8 cellular contexts compared by ENCODE assay signal in the genomic region with DNA sequence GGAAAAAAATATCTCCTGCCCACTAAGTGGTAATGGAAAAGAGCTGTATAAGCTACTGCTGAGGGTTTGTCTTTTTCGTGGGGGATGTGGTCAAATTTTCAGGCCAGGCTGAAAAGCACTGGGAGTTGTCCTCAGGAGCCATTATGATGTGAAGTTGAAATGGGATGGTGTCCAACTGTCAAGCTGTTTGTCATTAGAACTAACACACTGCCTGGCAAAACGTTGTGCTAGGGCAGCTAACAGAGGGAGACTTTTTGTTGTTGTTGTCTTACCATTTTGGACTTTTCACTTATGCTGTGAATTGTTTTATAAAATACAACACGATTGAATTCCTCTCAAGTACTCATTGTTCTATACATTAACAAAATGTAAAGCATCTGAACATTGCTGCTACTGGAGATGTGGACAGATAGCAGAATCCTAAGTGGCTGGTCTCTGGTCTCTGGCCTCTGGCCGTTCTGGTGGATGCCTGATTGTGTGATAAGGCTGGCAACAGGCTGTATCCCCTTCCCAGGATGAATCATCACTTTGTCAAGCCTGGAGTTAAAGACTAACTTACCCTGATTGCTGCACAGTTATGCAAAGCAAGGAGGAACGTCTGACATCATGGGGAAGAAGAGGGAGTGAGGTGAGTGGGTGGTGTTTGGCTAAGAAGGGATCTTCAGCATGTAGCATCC. TPM values are rescaled to one million over a fixed set of nuclear protein-coding genes. Genes with fewer than 3 reads are reported as not detected.
A peak's percentile ranks its signal among the peaks of the same experiment; 100 is the strongest.
DNase-seq lines count a peak whose midpoint lies in the region; ATAC-seq and TF ChIP-seq lines count a peak whose summit lies in the region.

No MANE protein-coding gene starts in this region.

- no peak for ATAC-seq in HCT116
- peak; percentile 34 to 70 (median 50) for ATAC-seq in heart left ventricle

- H3K4me1 Mint-ChIP-seq in activated T-helper 1 cell treated with anti-CD3 and anti-CD28 coated beads, Interleukin-12 subunit alpha, Interleukin-12 subunit beta, Interleukin-2, Interleukin-4 antibody, amounts not matched to agents 30 ng/mL and 10 ng/mL and 1 ng/mL, durations not matched to agents 14 hours and 24 hours and 36 hours (ENCODE audit: low read depth): peaks cover 23% of the 10 kb centered on the region

- no peaks in the 10 kb centered on the region for H3K9me2 ChIP-seq in HCT116 (ENCODE audit: insufficient read depth)
- H3K9me2 ChIP-seq in SK-N-SH: no peaks in the 10 kb centered on the region

- RAD21 ChIA-PET in HCT116 (lab: Charles Lee; ENCODE audit: low non-redundant PET in 1 of 2, low total read pairs in 2 of 2, uncharacterized antibody in 2 of 2, unreplicated experiment in 2 of 2): interaction anchor here in 1 of 2 experiments (0.6 kb wide), 1 partner anchor 254 kb away, joined by 3 read pairs; no protein-coding TSS in a partner anchor

- H3K27me3 ChIP-seq in HCT116 (ENCODE audit: insufficient read depth, low read length): no peaks in the 10 kb centered on the region
- H3K27me3 ChIP-seq in SK-N-SH (ENCODE audit: insufficient read depth): no peaks in the 10 kb centered on the region
- peaks cover 0 to 15% (median 0%) of the 10 kb centered on the region in 9 donors for H3K27me3 ChIP-seq in heart left ventricle
- H3K27me3 ChIP-seq in spleen (replicated peaks in 1 of 7): peaks cover 0 to 41% (median 12%) of the 10 kb centered on the region in 7 donors

- no peaks in the 10 kb centered on the region; the same call in 1 of the 2 replicates for H4K20me1 ChIP-seq in HCT116 (ENCODE audit: insufficient read depth)
- H4K20me1 ChIP-seq in SK-N-SH (ENCODE audit: insufficient read depth): peaks cover 31% of the 10 kb centered on the region

- H3K36me3 Mint-ChIP-seq in activated T-helper 1 cell treated with anti-CD3 and anti-CD28 coated beads, Interleukin-12 subunit alpha, Interleukin-12 subunit beta, Interleukin-2, Interleukin-4 antibody, amounts not matched to agents 30 ng/mL and 10 ng/mL and 1 ng/mL, durations not matched to agents 14 hours and 24 hours and 36 hours (ENCODE audit: low read depth): peaks cover 1% of the 10 kb centered on the region

- no peak for TF ChIP-seq RAD21 in HCT116 (IDR thresholded peaks at IDR 0.05; ENCODE audit: low read depth)
- TF ChIP-seq RAD21 in SK-N-SH (IDR thresholded peaks at IDR 0.05; ENCODE audit: low read length): peak; percentile 41

- H3K36me3 ChIP-seq in HCT116 (ENCODE audit: control insufficient read depth in 1 of 2, insufficient read depth in 2 of 2, low read length in 2 of 2): no peaks in the 10 kb centered on the region
- H3K36me3 ChIP-seq in SK-N-SH (replicated peaks in 1 of 2; ENCODE audit: control insufficient read depth in 1 of 2, insufficient read depth in 2 of 2, low read length in 1 of 2): no peaks in the 10 kb centered on the region
- H3K36me3 ChIP-seq in heart left ventricle: no peaks in the 10 kb centered on the region
- no peaks in the 10 kb centered on the region for H3K36me3 ChIP-seq in spleen

- TF ChIP-seq CTCF in HCT116 (IDR thresholded peaks at IDR 0.05 in 2 of 3, conservative IDR thresholded peaks at IDR 0.05 in 1 of 3; ENCODE audit: borderline replicate concordance in 1 of 3, insufficient read depth in 1 of 3, low read depth in 2 of 3, low read length in 2 of 3) (no peak), SK-N-SH (IDR thresholded peaks at IDR 0.05) (no peak), heart left ventricle (IDR thresholded peaks at IDR 0.05) (no peak), spleen (IDR thresholded peaks at IDR 0.05 in 8 of 11, conservative IDR thresholded peaks at IDR 0.05 in 3 of 11) (no peak)

- BruUV-seq in HCT116 (replicated peaks; lab: Mats Ljungman, UMichigan): no TSS peak

- H2AFZ ChIP-seq in HCT116 (ENCODE audit: low read depth, low read length, poor library complexity, severe bottlenecking) (no peak overlapping the region), SK-N-SH (ENCODE audit: low read depth) (no peak overlapping the region)

- POLR2A ChIA-PET in HCT116 (lab: Charles Lee): interaction anchor here (1.4 kb wide), 1 partner anchor 64 kb away, joined by 4 read pairs; no protein-coding TSS in a partner anchor
- POLR2A ChIA-PET in SK-N-SH (lab: Yijun Ruan, JAX): interaction anchor here (0.6 to 2.7 kb wide), 4 partner anchors 104 to 254 kb away, joined by 3 to 27 read pairs (median 3); no protein-coding TSS in a partner anchor

- H3K9me3 ChIP-seq in HCT116 (ENCODE audit: control insufficient read depth in 1 of 2, insufficient read depth in 1 of 2, low read depth in 1 of 2, low read length in 2 of 2): peaks cover 0 to 9% of the 10 kb centered on the region in 2 experiments; a peak in 1 of 4 replicates
- no peaks in the 10 kb centered on the region for H3K9me3 ChIP-seq in SK-N-SH
- H3K9me3 ChIP-seq in heart left ventricle: peaks cover 0 to 8% (median 0%) of the 10 kb centered on the region in 12 donors
- peaks cover 0 to 7% (median 0%) of the 10 kb centered on the region in 8 donors for H3K9me3 ChIP-seq in spleen

- H3K4me3 Mint-ChIP-seq in activated T-helper 1 cell treated with anti-CD3 and anti-CD28 coated beads, Interleukin-12 subunit alpha, Interleukin-12 subunit beta, Interleukin-2, Interleukin-4 antibody, amounts not matched to agents 30 ng/mL and 10 ng/mL and 1 ng/mL, durations not matched to agents 14 hours and 24 hours and 36 hours: no peak overlapping the region

- TF ChIP-seq POLR2A in HCT116 (IDR thresholded peaks at IDR 0.05; ENCODE audit: borderline replicate concordance, extremely low read depth, insufficient read depth, insufficient read length) (no peak), heart left ventricle (IDR thresholded peaks at IDR 0.05) (no peak), spleen (IDR thresholded peaks at IDR 0.05) (no peak), erythroblast (IDR thresholded peaks at IDR 0.05; ENCODE audit: low read length) (no peak)

- TF ChIP-seq EP300 in SK-N-SH (IDR thresholded peaks at IDR 0.05; ENCODE audit: borderline replicate concordance in 1 of 2, low read depth in 1 of 2, low read length in 1 of 2): peak; percentile 79 to 94; a peak in 3 of 4 replicates

- intact Hi-C loops in HCT116 (cut with micrococcal nuclease): no loop called here
- intact Hi-C loops in heart left ventricle (cut with DNase I): loop anchor here in 8 of 10 donors (5.0 to 10.0 kb wide), 7 partner anchors 57 to 255 kb away; no protein-coding TSS in a partner anchor
- intact Hi-C loops in spleen (cut with DNase I; ENCODE audit: low total_unique reads): no loop called here
- intact Hi-C loops in activated T-helper 1 cell treated with anti-CD3 and anti-CD28 coated beads, Interleukin-12 subunit alpha, Interleukin-12 subunit beta, Interleukin-2, Interleukin-4 antibody, amounts not matched to agents 30 ng/mL and 10 ng/mL and 1 ng/mL, durations not matched to agents 14 hours and 24 hours and 36 hours (cut with micrococcal nuclease): loop anchor here (2.0 to 10.0 kb wide), 2 partner anchors 195 to 277 kb away; no protein-coding TSS in a partner anchor

- H3K4me3 ChIP-seq in HCT116 (replicated peaks in 1 of 2; ENCODE audit: low read depth in 1 of 2, low read length in 2 of 2): no peak overlapping the region
- H3K4me3 ChIP-seq in SK-N-SH (ENCODE audit: low read depth in 2 of 2, low read length in 1 of 2): peak overlapping the region; percentile 74 to 93
- peak overlapping the region in 10 of 12 donors; percentile 0 to 87 (median 76) for H3K4me3 ChIP-seq in heart left ventricle
- H3K4me3 ChIP-seq in spleen: no peak overlapping the region

- no peak overlapping the region for H3K27ac Mint-ChIP-seq in activated T-helper 1 cell treated with anti-CD3 and anti-CD28 coated beads, Interleukin-12 subunit alpha, Interleukin-12 subunit beta, Interleukin-2, Interleukin-4 antibody, amounts not matched to agents 30 ng/mL and 10 ng/mL and 1 ng/mL, durations not matched to agents 14 hours and 24 hours and 36 hours

- peaks cover 71% of the 10 kb centered on the region for H3K79me2 ChIP-seq in HCT116 (ENCODE audit: insufficient read depth, low read length)
- peaks cover 70% of the 10 kb centered on the region for H3K79me2 ChIP-seq in SK-N-SH (ENCODE audit: insufficient read depth)

- H3K4me2 ChIP-seq in HCT116 (ENCODE audit: low read length): peak overlapping the region; percentile 91
- peak overlapping the region; percentile 79 for H3K4me2 ChIP-seq in SK-N-SH

- WGBS in SK-N-SH (ENCODE audit: low lambda C conversion rate): 5% methylated on average over 5 of the region's 5 CpGs
- WGBS in heart left ventricle, 4 donors: 21 to 31% (median 25%) methylated on average over 5 of the region's 5 CpGs
- 44 to 66% (median 53%) methylated on average over 5 of the region's 5 CpGs for WGBS in spleen, 5 donors

- H3K4me1 ChIP-seq in HCT116 (ENCODE audit: control insufficient read depth in 1 of 2, insufficient read depth in 2 of 2, low read length in 2 of 2): peaks cover 15 to 35% of the 10 kb centered on the region in 2 experiments; a peak in 3 of 4 replicates
- peaks cover 29 to 44% of the 10 kb centered on the region in 2 experiments; a peak in 3 of 4 replicates for H3K4me1 ChIP-seq in SK-N-SH (ENCODE audit: control insufficient read depth in 1 of 2, insufficient read depth in 2 of 2, low read depth in 1 of 2, low read length in 1 of 2)
- peaks cover 0 to 58% (median 22%) of the 10 kb centered on the region in 12 donors for H3K4me1 ChIP-seq in heart left ventricle
- peaks cover 0 to 52% (median 16%) of the 10 kb centered on the region in 6 donors for H3K4me1 ChIP-seq in spleen

- peak; percentile 84 for DNase-seq in AG08395 (ENCODE audit: low spot score)
- peak; percentile 23 for DNase-seq in HCT116 (ENCODE audit: low read depth, low spot score)
- peak; percentile 75 for DNase-seq in SK-N-SH
- DNase-seq in heart left ventricle: peak in 2 of 5 donors; percentile 32 to 40
- DNase-seq in spleen: no peak
- DNase-seq in erythroblast (lab: John Stamatoyannopoulos, UW): no peak
- no peak for DNase-seq in SW 1271 (lab: John Stamatoyannopoulos, UW)
- DNase-seq in activated T-helper 1 cell treated with anti-CD3 and anti-CD28 coated beads, Interleukin-12 subunit alpha, Interleukin-12 subunit beta, Interleukin-2, Interleukin-4 antibody, amounts not matched to agents 30 ng/mL and 10 ng/mL and 1 ng/mL, durations not matched to agents 14 hours and 24 hours and 36 hours (ENCODE audit: low spot score): no peak

- H3K27me3 Mint-ChIP-seq in activated T-helper 1 cell treated with anti-CD3 and anti-CD28 coated beads, Interleukin-12 subunit alpha, Interleukin-12 subunit beta, Interleukin-2, Interleukin-4 antibody, amounts not matched to agents 30 ng/mL and 10 ng/mL and 1 ng/mL, durations not matched to agents 14 hours and 24 hours and 36 hours (ENCODE audit: insufficient read depth): peaks cover 5% of the 10 kb centered on the region

- H3F3A ChIP-seq in SK-N-SH (replicated peaks; ENCODE audit: insufficient read depth): peaks cover 13% of the 10 kb centered on the region

- CTCF ChIA-PET in HCT116 (lab: Charles Lee): no interaction called here
- CTCF ChIA-PET in SK-N-SH (lab: Yijun Ruan, JAX): interaction anchor here (1.1 to 4.1 kb wide), 11 partner anchors 52 to 274 kb away, joined by 3 to 45 read pairs (median 4); no protein-coding TSS in a partner anchor

- no peak overlapping the region for H3K9ac ChIP-seq in HCT116 (ENCODE audit: low read length)
- peak overlapping the region; percentile 90 for H3K9ac ChIP-seq in SK-N-SH

- no peak overlapping the region for H3K27ac ChIP-seq in HCT116 (ENCODE audit: low read depth, low read length)
- H3K27ac ChIP-seq in SK-N-SH (ENCODE audit: low read depth in 2 of 2, low read length in 1 of 2): peak overlapping the region; percentile 90 to 99
- peak overlapping the region; percentile 42 to 91 (median 82) for H3K27ac ChIP-seq in heart left ventricle
- H3K27ac ChIP-seq in spleen: peak overlapping the region in 7 of 8 donors; percentile 3 to 77 (median 69)

- no peaks in the 10 kb centered on the region for H3K9me3 Mint-ChIP-seq in activated T-helper 1 cell treated with anti-CD3 and anti-CD28 coated beads, Interleukin-12 subunit alpha, Interleukin-12 subunit beta, Interleukin-2, Interleukin-4 antibody, amounts not matched to agents 30 ng/mL and 10 ng/mL and 1 ng/mL, durations not matched to agents 14 hours and 24 hours and 36 hours

RNA-seq across cellular contexts. Expression of a gene that starts 2.3 kb away (rescaled TPM):
- total RNA-seq in HCT116 (2021; ENCODE audit: unreplicated experiment): 51.7 TPM
- polyA plus RNA-seq in HCT116 (2012): 13.5 and 16.7 TPM in 2 replicates
- 20.2 and 26.5 TPM in 2 replicates for polyA plus RNA-seq in SK-N-SH (2012; rRNA removed)
- polyA plus RNA-seq in SK-N-SH (2012; cell fraction: cytosol; rRNA removed): 31.0 and 32.2 TPM in 2 replicates
- polyA plus RNA-seq in SK-N-SH (2012; cell fraction: nucleus; rRNA removed): 12.7 and 29.2 TPM in 2 replicates
- 10 to 100 TPM; 10.8 to 47.3 (median 16.2) TPM for total RNA-seq in heart left ventricle
- polyA plus RNA-seq in heart left ventricle: 1 to 10 TPM; 7.8 to 9.2 TPM
- 10 to 100 TPM; 11.3 to 25.8 (median 20.8) TPM for total RNA-seq in spleen
- polyA plus RNA-seq in spleen: 1 to 10 TPM; 5.3 to 8.3 (median 8.1) TPM
- total RNA-seq in activated T-helper 1 cell treated with anti-CD3 and anti-CD28 coated beads, Interleukin-12 subunit alpha, Interleukin-12 subunit beta, Interleukin-2, Interleukin-4 antibody, amounts not matched to agents 30 ng/mL and 10 ng/mL and 1 ng/mL, durations not matched to agents 14 hours and 24 hours and 36 hours: 13.2 and 15.2 TPM in 2 replicates

Comparison
In these comparisons a context has a peak if more than half of its experiments do, and no peak if none do; other contexts are left out.
1. DNase-seq: peak in AG08395 (single experiment), HCT116 (single experiment) and SK-N-SH (single experiment); none in spleen (single experiment), erythroblast (0 of 2), SW 1271 (0 of 2) and activated T-helper 1 cell treated with anti-CD3 and anti-CD28 coated beads, Interleukin-12 subunit alpha, Interleukin-12 subunit beta, Interleukin-2, Interleukin-4 antibody, amounts not matched to agents 30 ng/mL and 10 ng/mL and 1 ng/mL, durations not matched to agents 14 hours and 24 hours and 36 hours (single experiment).
2. H3K4me3 ChIP-seq: peak in SK-N-SH (2 of 2) and heart left ventricle (10 of 12); none in HCT116 (0 of 2) and spleen (0 of 8).
3. intact Hi-C loops: an anchor here in heart left ventricle (5.0 to 10.0 kb wide) and activated T-helper 1 cell treated with anti-CD3 and anti-CD28 coated beads, Interleukin-12 subunit alpha, Interleukin-12 subunit beta, Interleukin-2, Interleukin-4 antibody, amounts not matched to agents 30 ng/mL and 10 ng/mL and 1 ng/mL, durations not matched to agents 14 hours and 24 hours and 36 hours (2.0 to 10.0 kb wide); none called in HCT116 and spleen.